In the genomic region with DNA sequence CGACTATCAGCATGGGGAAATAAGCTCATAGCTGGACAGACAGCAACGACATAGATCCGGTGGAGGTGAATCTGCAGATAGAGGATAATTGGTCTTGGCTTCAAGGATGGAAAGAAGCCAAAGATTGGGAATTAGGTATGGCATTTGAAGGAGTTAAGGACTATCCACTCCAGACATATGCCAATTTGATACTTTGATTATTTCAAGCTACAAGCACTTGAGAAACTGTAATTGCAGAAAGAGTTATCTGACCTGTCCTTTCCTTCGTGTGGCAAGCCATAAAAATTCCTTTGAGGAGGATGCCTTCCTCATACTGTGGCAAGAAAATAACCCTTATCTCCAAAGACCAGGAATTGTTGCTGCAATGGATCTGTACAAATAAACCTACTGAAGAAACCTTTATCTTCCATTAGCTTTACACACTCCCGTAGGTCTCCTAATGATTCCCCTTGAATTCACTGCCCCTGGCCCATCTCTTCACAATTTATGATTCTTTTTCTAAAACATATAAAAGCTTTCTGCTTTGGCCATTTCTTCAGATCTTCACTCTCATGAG, we compare ENCODE assay signal across 22 cellular contexts.
"Had no signal": no experiment of that assay in that cellular context is flagged by ENCODE, and none has a peak within 500 bp of the region (broad histone marks: within the 10 kb centered on the region; RNA-seq: fewer than 3 reads in every experiment).

No MANE protein-coding gene starts in this region.

- H3K4me1 ChIP-seq: ascending aorta, left ventricle myocardium inferior, psoas muscle, transverse colon, uterus had no signal

- H3K27ac ChIP-seq: ascending aorta, brain microvascular endothelial cell, left ventricle myocardium inferior, neutrophil, ovary, psoas muscle, skin epidermis, transverse colon, uterus had no signal

- H3K4me3 ChIP-seq: ascending aorta, left ventricle myocardium inferior, ovary, psoas muscle, skin epidermis, transverse colon, uterus had no signal

- H3K36me3 ChIP-seq: ascending aorta, brain microvascular endothelial cell, left ventricle myocardium inferior, neutrophil, ovary, transverse colon, uterus had no signal

- H3K9me3 ChIP-seq: ascending aorta, left ventricle myocardium inferior, neutrophil, ovary, psoas muscle, transverse colon, uterus had no signal

- ATAC-seq: psoas muscle; right cardiac atrium; stimulated activated naive B cell treated with anti-CD40 and anti-IgM and Interleukin-4, amounts not matched to agents 10 μg/mL and 1 μg/mL and 100 μg/mL, for 72 hours; T-cell had no signal

- FAIRE-seq: colon, TTC549 had no signal

- DNase-seq: activated CD4-positive, alpha-beta T cell treated with anti-CD3 and anti-CD28 coated beads for 1 hour; activated CD8-positive, alpha-beta memory T cell treated with anti-CD3 and anti-CD28 coated beads, Interleukin-2, amount 50 U/mL, for 4 hours; activated naive CD4-positive, alpha-beta T cell treated with Interleukin-2 at 50 U/mL for 16 hours; activated T-cell treated with anti-CD3 and anti-CD28 coated beads, Interleukin-2, amount 50 U/mL, for 48 hours; brain microvascular endothelial cell; effector memory CD4-positive, alpha-beta T cell; foreskin melanocyte; immature natural killer cell; left ventricle myocardium inferior; ovary; psoas muscle; right cardiac atrium; stimulated activated CD4-positive, alpha-beta T cell treated with anti-CD3 and anti-CD28 coated beads, Interleukin-2, amount 100 ng/mL, for 24 hours; stimulated activated naive B cell treated with anti-CD40 and anti-IgM and Interleukin-4, amounts not matched to agents 10 μg/mL and 1 μg/mL and 100 μg/mL, for 72 hours; T-cell; transverse colon; uterus had no signal
